ENCODE assay signal across 9 cellular contexts in the genomic region with DNA sequence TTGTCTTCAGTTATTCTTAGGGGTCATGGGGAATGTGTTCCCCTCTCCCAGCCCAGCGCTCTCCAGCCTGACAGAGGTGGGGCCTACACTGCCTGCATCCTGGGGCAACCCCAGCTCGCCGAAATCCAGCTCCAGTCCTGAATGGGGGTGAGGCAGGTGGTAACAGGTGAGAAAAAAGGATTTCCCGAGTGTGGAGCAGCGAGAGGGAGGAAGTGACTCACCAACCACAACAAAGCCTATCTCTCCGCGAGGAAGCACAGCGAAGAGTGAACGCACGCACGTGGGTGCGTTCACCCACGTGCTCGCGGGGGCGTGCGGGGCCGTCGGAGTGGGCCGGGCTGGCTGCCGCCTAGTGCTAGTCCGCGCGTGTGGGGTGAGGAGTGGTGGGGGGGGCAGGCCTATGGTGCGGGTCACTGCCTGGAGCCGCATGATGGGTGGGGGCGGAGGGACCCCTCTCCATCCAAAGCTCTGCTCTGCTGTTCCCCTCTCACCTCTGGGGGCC. TPM values are rescaled to one million over a fixed set of nuclear protein-coding genes. Genes with fewer than 3 reads are reported as not detected.
DNase-seq lines count a peak whose midpoint lies in the region; ATAC-seq, FAIRE-seq and TF ChIP-seq lines count a peak whose summit lies in the region.
"Had no signal": no experiment of that assay in that cellular context is flagged by ENCODE, and none has a peak within 500 bp of the region (broad histone marks: within the 10 kb centered on the region; RNA-seq: fewer than 3 reads in every experiment).

No MANE protein-coding gene starts in this region.

- TF ChIP-seq CTCF in GM12878 (IDR thresholded peaks at IDR 0.05 in 2 of 3, conservative IDR thresholded peaks at IDR 0.05 in 1 of 3; ENCODE audit: control insufficient read depth in 2 of 3, extremely low read depth in 1 of 3, insufficient read depth in 1 of 3, low read depth in 3 of 3, low read length in 3 of 3): no peak

- H3K4me3 ChIP-seq in GM12878: peak overlapping the region; percentile 78; the same call in 1 of the 2 replicates

- peak overlapping the region; percentile 81; the same call in 1 of the 2 replicates for H3K9ac ChIP-seq in GM12878 (ENCODE audit: control insufficient read depth, insufficient read depth, low read length)

- WGBS in GM12878 (ENCODE audit: insufficient coverage, insufficient replicate concordance, low lambda C conversion rate, missing lambda C conversion rate): 7% methylated on average over 23 of the region's 27 CpGs

- POLR2A ChIA-PET in GM12878 (lab: Charles Lee): interaction anchor here (0.6 to 7.7 kb wide), 2 partner anchors 17 to 21 kb away, joined by 5 to 38 read pairs; no protein-coding TSS in a partner anchor

- peak; percentile 49 for FAIRE-seq in GM12878 (lab: Jason Lieb, UNC)

- in situ Hi-C loops in GM12878 (cut with MboI): no loop called here

- RAD21 ChIA-PET in GM12878 (lab: Charles Lee; ENCODE audit: unreplicated experiment): interaction anchor here (1.0 to 2.7 kb wide), 8 partner anchors 13 to 256 kb away, joined by 3 to 27 read pairs (median 8); a partner anchor contains a TSS

- intact Hi-C loops in GM12878 (cut with micrococcal nuclease; ENCODE audit: unreplicated experiment): loop anchor here (2.0 kb wide), 1 partner anchor 17 kb away; no protein-coding TSS in a partner anchor

- CTCF ChIA-PET in GM12878 (lab: Yijun Ruan, JAX): interaction anchor here (1.0 to 3.2 kb wide), 8 partner anchors 11 to 114 kb away, joined by 3 to 25 read pairs (median 5); no protein-coding TSS in a partner anchor

- peak; percentile 26 for ATAC-seq in GM21360 (IDR thresholded peaks at IDR 0.05; ENCODE audit: unreplicated experiment)
- peak; percentile 58 for ATAC-seq in GM12878
- no peak for ATAC-seq in HG03280 (IDR thresholded peaks at IDR 0.05; ENCODE audit: unreplicated experiment)

- H3K27ac ChIP-seq in GM12878 (ENCODE audit: control insufficient read depth, insufficient read depth): no peak overlapping the region
- peak overlapping the region; percentile 46 for H3K27ac ChIP-seq in layer of hippocampus (ENCODE audit: low read depth, low read length)

- no TSS peak for BruUV-seq in GM12878 (replicated peaks; lab: Mats Ljungman, UMichigan)

- TF ChIP-seq EP300 in GM12878 (IDR thresholded peaks at IDR 0.05; ENCODE audit: borderline replicate concordance in 1 of 2, control insufficient read depth in 1 of 2, low read depth in 2 of 2, low read length in 2 of 2): peak in 1 of 2 experiments; percentile 61; a peak in 2 of 4 replicates

- H3K36me3 ChIP-seq in GM12878 (ENCODE audit: control insufficient read depth in 2 of 2, insufficient read depth in 2 of 2, low read length in 1 of 2): no peaks in the 10 kb centered on the region; a peak in 1 of 4 replicates

- DNase-seq in T follicular helper cell (ENCODE audit: low read depth) (peak; percentile 72), GM12878 (ENCODE audit: low read depth, low spot score) (no peak), GM19240 (ENCODE audit: insufficient read length, low spot score) (no peak), NCI-H128 (lab: John Stamatoyannopoulos, UW; ENCODE audit: unreplicated experiment) (no peak)
- peak; percentile 49 to 86 (median 81) for DNase-seq in stimulated activated CD4-positive, alpha-beta T cell treated with anti-CD3 and anti-CD28 coated beads, TNF-alpha, amount 100 ng/mL, for 4 hours (ENCODE audit: low read depth in 3 of 3)

- H3K27me3 ChIP-seq in GM12878 (replicated peaks in 1 of 2; ENCODE audit: control insufficient read depth in 2 of 2, insufficient read depth in 2 of 2, low read length in 1 of 2) (no peaks in the 10 kb centered on the region; a peak in 1 of 4 replicates), layer of hippocampus (ENCODE audit: control insufficient read depth, insufficient read depth, low read length) (no peaks in the 10 kb centered on the region)

- H3K4me2 ChIP-seq in GM12878 (ENCODE audit: control insufficient read depth, insufficient read depth): peak overlapping the region; percentile 64

- no peaks in the 10 kb centered on the region for H4K20me1 ChIP-seq in GM12878 (ENCODE audit: control insufficient read depth, insufficient read depth)

- no peaks in the 10 kb centered on the region for H3K9me3 ChIP-seq in GM12878 (replicated peaks; ENCODE audit: control insufficient read depth, insufficient read depth, low read length)

- SMC1A ChIA-PET in GM12878 (lab: Charles Lee; ENCODE audit: uncharacterized antibody, unreplicated experiment): interaction anchor here (0.7 to 2.9 kb wide), 11 partner anchors 12 to 103 kb away, joined by 3 to 16 read pairs (median 3); no protein-coding TSS in a partner anchor

- peaks cover 50% of the 10 kb centered on the region for H3K4me1 ChIP-seq in GM12878 (ENCODE audit: control insufficient read depth, insufficient read depth, low read length)

- no peak for TF ChIP-seq RAD21 in GM12878 (IDR thresholded peaks at IDR 0.05; ENCODE audit: insufficient read depth, low read depth, low read length)

- TF ChIP-seq POLR2A in GM12878 (IDR thresholded peaks at IDR 0.05; ENCODE audit: low read depth, low read length): no peak

- H2AFZ ChIP-seq in GM12878 (ENCODE audit: control insufficient read depth, low read depth, low read length): peak overlapping the region; percentile 71; the same call in 1 of the 2 replicates

- peaks cover 25% of the 10 kb centered on the region for H3K79me2 ChIP-seq in GM12878 (ENCODE audit: control insufficient read depth, insufficient read depth, low read length)

TF ChIP-seq in GM12878, 131 proteins besides CTCF, POLR2A, EP300 and RAD21 (continues in another document):
- TF ChIP-seq BMI1 (IDR thresholded peaks at IDR 0.05; ENCODE audit: borderline replicate concordance) (no peak), ESRRA (IDR thresholded peaks at IDR 0.05; ENCODE audit: low read length) (no peak), RBBP5 (conservative IDR thresholded peaks at IDR 0.05) (no peak), ZNF384 (IDR thresholded peaks at IDR 0.05; ENCODE audit: borderline replicate concordance, low read depth, low read length) (no peak), EED (IDR thresholded peaks at IDR 0.05; ENCODE audit: low read depth) (peak; percentile 93), ZNF24 (IDR thresholded peaks at IDR 0.05) (no peak), JUNB (IDR thresholded peaks at IDR 0.05) (peak; percentile 72), TCF3 (IDR thresholded peaks at IDR 0.05; ENCODE audit: borderline replicate concordance, insufficient read depth, low read depth, low read length) (peak; percentile 64), EZH2 (IDR thresholded peaks at IDR 0.05; ENCODE audit: borderline replicate concordance, control insufficient read depth, low read depth, low read length) (no peak), HDAC6 (IDR thresholded peaks at IDR 0.05; ENCODE audit: unreplicated experiment) (no peak), CREB1 (IDR thresholded peaks at IDR 0.05; ENCODE audit: low read depth) (peak; percentile 67; the same call in 1 of the 2 replicates), SIX5 (IDR thresholded peaks at IDR 0.05; ENCODE audit: low read depth, low read length, severe bottlenecking) (no peak), SUPT20H (IDR thresholded peaks at IDR 0.05; ENCODE audit: borderline replicate concordance, control insufficient read depth, low read depth, low read length) (no peak), STAT1 (conservative IDR thresholded peaks at IDR 0.05) (no peak)
- TF ChIP-seq, protein P1, sequence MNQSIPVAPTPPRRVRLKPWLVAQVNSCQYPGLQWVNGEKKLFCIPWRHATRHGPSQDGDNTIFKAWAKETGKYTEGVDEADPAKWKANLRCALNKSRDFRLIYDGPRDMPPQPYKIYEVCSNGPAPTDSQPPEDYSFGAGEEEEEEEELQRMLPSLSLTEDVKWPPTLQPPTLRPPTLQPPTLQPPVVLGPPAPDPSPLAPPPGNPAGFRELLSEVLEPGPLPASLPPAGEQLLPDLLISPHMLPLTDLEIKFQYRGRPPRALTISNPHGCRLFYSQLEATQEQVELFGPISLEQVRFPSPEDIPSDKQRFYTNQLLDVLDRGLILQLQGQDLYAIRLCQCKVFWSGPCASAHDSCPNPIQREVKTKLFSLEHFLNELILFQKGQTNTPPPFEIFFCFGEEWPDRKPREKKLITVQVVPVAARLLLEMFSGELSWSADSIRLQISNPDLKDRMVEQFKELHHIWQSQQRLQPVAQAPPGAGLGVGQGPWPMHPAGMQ (IDR thresholded peaks at IDR 0.05; ENCODE audit: borderline replicate concordance): no peak

RNA-seq across cellular contexts. Expression of a gene that starts 0.9 kb away (rescaled TPM):
- total RNA-seq in GM12878 (2013; cell fraction: nucleolus; rRNA removed): 15.5 and 17.8 TPM in 2 replicates
- total RNA-seq in GM12878 (2014; rRNA removed) (19.0 and 20.4 TPM in 2 replicates), GM12878 (2014; rRNA removed; fragmentation: Illumina TruSeq; extraction: Trizol) (6.7 and 7.7 TPM in 2 replicates), GM12878 (2021) (20.7 and 20.9 TPM in 2 replicates)
- 1.9 TPM for polyA plus RNA-seq in GM12878 (2011; ENCODE audit: low read depth)
- polyA plus RNA-seq in GM12878 (2011; rRNA removed) (5.4 and 7.7 TPM in 2 replicates), GM12878 (2014; fragmentation: Illumina TruSeq; extraction: Trizol) (4.0 and 7.2 TPM in 2 replicates), GM12878 (2014; fragmentation: Nextera tagmentation; extraction: Ambion mirVana) (1 to 10 TPM in 1 of 2 experiments, under 1 TPM in 1; 0.43 to 1.2 TPM), GM12878 (2014; rRNA removed) (14.8 and 15.4 TPM in 2 replicates), GM12878 (2016; fragmentation: Nextera tagmentation; extraction: Ambion mirVana) (10 to 100 TPM; 10.3 to 11.0 TPM)
- 10.2 and 11.2 TPM in 2 replicates for polyA plus RNA-seq in GM12878 (2011; cell fraction: cytosol; rRNA removed)
- polyA plus RNA-seq in GM12878 (2011; cell fraction: nucleus; rRNA removed): 31.5 and 33.4 TPM in 2 replicates
- polyA plus RNA-seq in GM12878 (2012): 3.6 and 6.9 TPM in 2 replicates
- polyA minus RNA-seq in GM12878 (2011; rRNA and poly(A)+ RNA removed): 7.2 and 16.4 TPM in 2 replicates
- polyA minus RNA-seq in GM12878 (2011; cell fraction: cytosol; rRNA and poly(A)+ RNA removed): 6.9 and 7.1 TPM in 2 replicates
- polyA minus RNA-seq in GM12878 (2011; cell fraction: nucleus; rRNA and poly(A)+ RNA removed): 8.1 and 12.5 TPM in 2 replicates

RNA-seq across cellular contexts. Expression of a gene that starts 36.2 kb away (rescaled TPM):
- total RNA-seq in GM12878 (2013; cell fraction: nucleolus; rRNA removed): not detected in 2 replicates
- total RNA-seq in GM12878 (2014; rRNA removed): not detected in 2 replicates
- total RNA-seq in GM12878 (2014; rRNA removed; fragmentation: Illumina TruSeq; extraction: Trizol): not detected in 2 replicates
- 0.11 TPM in 1 of 2 replicates, not detected in the other for total RNA-seq in GM12878 (2021)
- polyA plus RNA-seq in GM12878 (2011; ENCODE audit: low read depth): not detected
- not detected in 2 replicates for polyA plus RNA-seq in GM12878 (2011; rRNA removed)
- polyA plus RNA-seq in GM12878 (2011; cell fraction: cytosol; rRNA removed): not detected in 2 replicates
- polyA plus RNA-seq in GM12878 (2011; cell fraction: nucleus; rRNA removed): not detected in 2 replicates
- polyA plus RNA-seq in GM12878 (2012): not detected in 2 replicates
- polyA plus RNA-seq in GM12878 (2014; fragmentation: Illumina TruSeq; extraction: Trizol): not detected in 2 replicates
- polyA plus RNA-seq in GM12878 (2014; fragmentation: Nextera tagmentation; extraction: Ambion mirVana): not detected
- not detected in 2 replicates for polyA plus RNA-seq in GM12878 (2014; rRNA removed)
- not detected for polyA plus RNA-seq in GM12878 (2016; fragmentation: Nextera tagmentation; extraction: Ambion mirVana)
- not detected in 2 replicates for polyA minus RNA-seq in GM12878 (2011; rRNA and poly(A)+ RNA removed)
- polyA minus RNA-seq in GM12878 (2011; cell fraction: cytosol; rRNA and poly(A)+ RNA removed): not detected in 2 replicates
- polyA minus RNA-seq in GM12878 (2011; cell fraction: nucleus; rRNA and poly(A)+ RNA removed): not detected in 2 replicates
- total RNA-seq: T-helper 1 cell treated with Interleukin-12 subunit alpha and Interleukin-12 subunit beta and Interleukin-4 antibody, amounts not matched to agents 30 ng/mL and 1 ng/mL, for 36 hours had no signal

Comparison
In these comparisons a context has a peak if more than half of its experiments do, and no peak if none do; other contexts are left out.
1. DNase-seq: peak in T follicular helper cell (single experiment) and stimulated activated CD4-positive, alpha-beta T cell treated with anti-CD3 and anti-CD28 coated beads, TNF-alpha, amount 100 ng/mL, for 4 hours (3 of 3); none in GM12878 (single experiment), GM19240 (single experiment) and NCI-H128 (single experiment).